ENCODE assay signal across 7 cellular contexts in the genomic region with DNA sequence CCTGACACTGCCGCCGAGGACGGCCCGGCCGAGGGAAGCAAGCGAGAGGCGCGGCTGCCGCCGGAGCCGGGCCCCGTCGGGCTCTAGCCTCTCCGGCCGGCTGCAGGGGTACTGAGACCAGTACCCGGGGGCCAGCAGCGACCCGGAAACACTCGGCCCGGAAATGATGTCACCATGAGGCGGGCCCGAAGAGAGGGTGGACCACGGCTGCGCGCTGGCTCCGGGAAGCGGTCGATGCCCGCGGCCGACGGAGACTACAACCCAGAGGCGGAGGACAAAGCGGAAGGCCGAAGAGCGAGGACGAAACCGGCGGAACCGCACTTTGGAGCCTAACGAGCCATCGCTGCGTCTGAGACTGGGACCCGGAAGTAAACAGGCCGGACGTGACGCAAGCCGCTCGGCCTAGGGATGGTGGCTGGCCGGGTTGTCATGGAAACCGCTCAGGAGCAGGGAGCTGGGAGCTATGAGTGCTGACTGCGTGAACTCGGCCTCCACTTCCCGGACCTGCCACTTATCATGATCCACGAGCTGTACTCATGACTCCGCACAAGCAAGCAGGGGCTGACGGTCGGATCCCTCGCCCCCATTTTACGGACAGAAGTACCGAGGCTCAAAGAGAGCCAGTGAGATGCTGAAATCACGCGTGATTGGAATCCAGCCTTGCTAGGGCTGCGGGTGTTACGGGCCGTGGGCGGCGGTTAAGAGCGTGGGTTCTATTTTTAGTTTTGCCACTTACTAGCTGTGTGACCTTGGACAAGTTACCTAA. TPM values are rescaled to one million over a fixed set of nuclear protein-coding genes. Genes with fewer than 3 reads are reported as not detected.
A peak's percentile ranks its signal among the peaks of the same experiment; 100 is the strongest.
DNase-seq lines count a peak whose midpoint lies in the region; ATAC-seq, FAIRE-seq and TF ChIP-seq lines count a peak whose summit lies in the region.

A gene with protein sequence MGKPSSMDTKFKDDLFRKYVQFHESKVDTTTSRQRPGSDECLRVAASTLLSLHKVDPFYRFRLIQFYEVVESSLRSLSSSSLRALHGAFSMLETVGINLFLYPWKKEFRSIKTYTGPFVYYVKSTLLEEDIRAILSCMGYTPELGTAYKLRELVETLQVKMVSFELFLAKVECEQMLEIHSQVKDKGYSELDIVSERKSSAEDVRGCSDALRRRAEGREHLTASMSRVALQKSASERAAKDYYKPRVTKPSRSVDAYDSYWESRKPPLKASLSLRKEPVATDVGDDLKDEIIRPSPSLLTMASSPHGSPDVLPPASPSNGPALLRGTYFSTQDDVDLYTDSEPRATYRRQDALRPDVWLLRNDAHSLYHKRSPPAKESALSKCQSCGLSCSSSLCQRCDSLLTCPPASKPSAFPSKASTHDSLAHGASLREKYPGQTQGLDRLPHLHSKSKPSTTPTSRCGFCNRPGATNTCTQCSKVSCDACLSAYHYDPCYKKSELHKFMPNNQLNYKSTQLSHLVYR (minus strand): TSS at position 150 of the 766 bp plus-strand sequence. CDS start 7,039 bp downstream, outside the sequence.

- H3K27ac ChIP-seq in astrocyte (ENCODE audit: low read depth, low read length), result peak within 1 kb of the TSS; percentile 100

- H3K36me3 ChIP-seq in astrocyte (ENCODE audit: insufficient read depth, low read length), result no peaks in the 10 kb centered on the region

- H3K27me3 Mint-ChIP-seq in astrocyte (ENCODE audit: low read depth, unreplicated experiment), result no peaks in the 10 kb centered on the region

- peaks cover 29% of the 10 kb centered on the region for H3K4me1 ChIP-seq in astrocyte (ENCODE audit: insufficient read depth, low read length)

- H4K20me1 ChIP-seq in astrocyte (ENCODE audit: insufficient read depth, low read length), result peaks cover 40% of the 10 kb centered on the region

- H3K4me3 Mint-ChIP-seq in astrocyte (ENCODE audit: unreplicated experiment), result peak within 1 kb of the TSS; percentile 95

- H3K4me1 Mint-ChIP-seq in astrocyte (ENCODE audit: low read depth, unreplicated experiment), result peaks cover 16% of the 10 kb centered on the region

- DNase-seq in NCI-H2029 (lab: John Stamatoyannopoulos, UW), result peak; percentile 97
- DNase-seq in T-helper 22 cell (ENCODE audit: low read depth), result peak; percentile 90
- DNase-seq in astrocyte (ENCODE audit: low read depth), result peak; percentile 90
- DNase-seq in hippocampal formation (lab: John Stamatoyannopoulos, UW), result peak; percentile 87 to 92
- DNase-seq in retina, result peak; percentile 100

- H3K4me3 ChIP-seq in astrocyte (ENCODE audit: insufficient read depth, low read depth, low read length), result peak within 1 kb of the TSS; percentile 97

- peaks cover 49% of the 10 kb centered on the region for H3K79me2 ChIP-seq in astrocyte (ENCODE audit: insufficient read depth, low read length)

- H3K9me3 ChIP-seq in astrocyte (ENCODE audit: insufficient read depth, low read depth, low read length), result no peaks in the 10 kb centered on the region

- TF ChIP-seq POLR2A in GM18505 (IDR thresholded peaks at IDR 0.05; ENCODE audit: borderline replicate concordance, extremely low read depth, insufficient read depth, insufficient read length), result peak; percentile 86

- H3K36me3 Mint-ChIP-seq in astrocyte (ENCODE audit: low read depth, unreplicated experiment), result no peaks in the 10 kb centered on the region

- H3K27me3 ChIP-seq in astrocyte (ENCODE audit: insufficient read depth, low read length), result no peaks in the 10 kb centered on the region

- no peak for FAIRE-seq in astrocyte (lab: Jason Lieb, UNC)

- peak within 1 kb of the TSS; percentile 100 for H2AFZ ChIP-seq in astrocyte (ENCODE audit: low read depth, low read length)

- peak within 1 kb of the TSS; percentile 100 for H3K9ac ChIP-seq in astrocyte (ENCODE audit: low read length)

- H3K4me2 ChIP-seq in astrocyte (ENCODE audit: low read length), result peak within 1 kb of the TSS; percentile 97

- peak; percentile 77 for ATAC-seq in GM18505 (IDR thresholded peaks at IDR 0.05; ENCODE audit: unreplicated experiment)
- peak; percentile 84 for ATAC-seq in HG02943 (IDR thresholded peaks at IDR 0.05; ENCODE audit: low read depth, unreplicated experiment)

- no peaks in the 10 kb centered on the region for H3K9me3 Mint-ChIP-seq in astrocyte (ENCODE audit: unreplicated experiment)

- H3K27ac Mint-ChIP-seq in astrocyte (ENCODE audit: unreplicated experiment), result peak within 1 kb of the TSS; percentile 100

- TF ChIP-seq CTCF in astrocyte (IDR thresholded peaks at IDR 0.05; ENCODE audit: insufficient read depth, low read depth, low read length), result no peak

RNA-seq across cellular contexts. Expression of the gene that starts here (rescaled TPM):
- 7.2 and 7.3 TPM in 2 replicates for total RNA-seq in astrocyte

Comparison
In these comparisons a context has a peak if more than half of its experiments do, and no peak if none do; other contexts are left out.
1. Peak in every context shown above with its lines: DNase-seq, ATAC-seq, H3K4me3 ChIP-seq and H3K27ac ChIP-seq.